In genomic region chr3:16395229-16395628, GRCh38 we compare ENCODE assay signal across 22 cellular contexts.
DNase-seq lines count a peak whose midpoint lies in the region; ATAC-seq, FAIRE-seq and TF ChIP-seq lines count a peak whose summit lies in the region.
"Had no signal": no experiment of that assay in that cellular context is flagged by ENCODE, and none has a peak within 500 bp of the region (broad histone marks: within the 10 kb centered on the region; RNA-seq: fewer than 3 reads in every experiment).

No MANE protein-coding gene starts in this region.

- CTCF ChIA-PET in SK-N-SH (lab: Yijun Ruan, JAX) (interaction anchor here (1.2 kb wide), 1 partner anchor 59 kb away, joined by 3 read pairs; no protein-coding TSS in a partner anchor), K562 (lab: Yijun Ruan, JAX; ENCODE audit: low intra/inter-chr PET ratio) (no interaction called here), WTC11 (lab: Charles Lee) (interaction anchor here (1.0 to 1.8 kb wide), 2 partner anchors 29 to 105 kb away, joined by 3 to 6 read pairs; no protein-coding TSS in a partner anchor)
- CTCF ChIA-PET in activated CD4-positive, alpha-beta memory T cell treated with anti-CD3 and anti-CD28 coated beads, Interleukin-2, amount 10 ng/mL, durations not matched to agents 7 days and 5 days (lab: Charles Lee): no interaction called here

- H3K4me3 Mint-ChIP-seq in activated CD4-positive, alpha-beta memory T cell treated with anti-CD3 and anti-CD28 coated beads, Interleukin-2, amount 10 ng/mL, durations not matched to agents 7 days and 5 days: no peak overlapping the region
- H3K4me3 Mint-ChIP-seq in WTC11: no peak overlapping the region
- H3K4me3 Mint-ChIP-seq: B cell; CD8-positive, alpha-beta T cell had no signal

- TF ChIP-seq EP300 in SK-N-SH (IDR thresholded peaks at IDR 0.05; ENCODE audit: borderline replicate concordance in 1 of 2, low read depth in 1 of 2, low read length in 1 of 2) (no peak), K562 (IDR thresholded peaks at IDR 0.05; ENCODE audit: low read length) (no peak)

- H3K4me1 Mint-ChIP-seq in activated CD4-positive, alpha-beta memory T cell treated with anti-CD3 and anti-CD28 coated beads, Interleukin-2, amount 10 ng/mL, durations not matched to agents 7 days and 5 days: peaks cover 8% of the 10 kb centered on the region
- peaks cover 9% of the 10 kb centered on the region for H3K4me1 Mint-ChIP-seq in WTC11

- H3K9me1 ChIP-seq in K562 (ENCODE audit: control insufficient read depth, insufficient read depth, low read length): no peaks in the 10 kb centered on the region

- no peaks in the 10 kb centered on the region; the same call in none of the 2 replicates for H3K79me2 ChIP-seq in SK-N-SH (ENCODE audit: insufficient read depth)
- no peaks in the 10 kb centered on the region for H3K79me2 ChIP-seq in K562 (ENCODE audit: control insufficient read depth, insufficient read depth, low read length)

- no peak for TF ChIP-seq CTCF in SK-N-SH (IDR thresholded peaks at IDR 0.05)
- no peak for TF ChIP-seq CTCF in K562 (IDR thresholded peaks at IDR 0.05 in 2 of 3, conservative IDR thresholded peaks at IDR 0.05 in 1 of 3; ENCODE audit: insufficient read depth in 2 of 3, low read depth in 1 of 3, low read length in 3 of 3)
- TF ChIP-seq CTCF in psoas muscle (IDR thresholded peaks at IDR 0.05): no peak
- TF ChIP-seq CTCF in WTC11 (IDR thresholded peaks at IDR 0.05): no peak

- H3K4me2 ChIP-seq in SK-N-SH: no peak overlapping the region
- H3K4me2 ChIP-seq in K562 (ENCODE audit: insufficient read depth, low read length): no peak overlapping the region
- H3K4me2 ChIP-seq: BLaER1 had no signal

- peaks cover 11% of the 10 kb centered on the region for H3F3A ChIP-seq in SK-N-SH (replicated peaks; ENCODE audit: insufficient read depth)

- WGBS in SK-N-SH (ENCODE audit: low lambda C conversion rate): 58% methylated on average over 3 of the region's 3 CpGs
- WGBS in K562 (ENCODE audit: insufficient coverage, low coverage, missing lambda C conversion rate): 0% methylated on average over 3 of the region's 3 CpGs
- WGBS in psoas muscle, 3 donors: 9 to 43% (median 27%) methylated on average over 3 of the region's 3 CpGs

- no peaks in the 10 kb centered on the region for H3K9me2 ChIP-seq in SK-N-SH

- H3K9ac ChIP-seq in SK-N-SH (no peak overlapping the region), K562 (ENCODE audit: insufficient read depth in 1 of 2, low read depth in 2 of 2, low read length in 2 of 2) (no peak overlapping the region)
- H3K9ac ChIP-seq: BLaER1 had no signal

- intact Hi-C loops in K562 (cut with micrococcal nuclease) (no loop called here), psoas muscle (cut with DNase I) (loop anchor here in 1 of 2 donors (5.0 kb wide), 1 partner anchor 117 kb away; the partner anchor contains the start of gene RFTN1)

- peaks cover 8% of the 10 kb centered on the region for H3K9me3 Mint-ChIP-seq in activated CD4-positive, alpha-beta memory T cell treated with anti-CD3 and anti-CD28 coated beads, Interleukin-2, amount 10 ng/mL, durations not matched to agents 7 days and 5 days
- 0 out of 2 replicates have a peak, but pooled peaks cover 3% of the 10 kb centered on the region for H3K9me3 Mint-ChIP-seq in WTC11
- H3K9me3 Mint-ChIP-seq: CD8-positive, alpha-beta T cell had no signal

- no peaks in the 10 kb centered on the region for H4K20me1 ChIP-seq in SK-N-SH (ENCODE audit: insufficient read depth)
- H4K20me1 ChIP-seq in K562 (replicated peaks; ENCODE audit: control insufficient read depth, insufficient read depth, low read length): no peaks in the 10 kb centered on the region

- H3K4me1 ChIP-seq in SK-N-SH (ENCODE audit: control insufficient read depth in 1 of 2, insufficient read depth in 2 of 2, low read depth in 1 of 2, low read length in 1 of 2) (peaks cover 0 to 28% of the 10 kb centered on the region in 2 experiments; a peak in 3 of 4 replicates), K562 (replicated peaks in 1 of 2; ENCODE audit: control insufficient read depth in 2 of 2, insufficient read depth in 2 of 2, low read length in 2 of 2) (no peaks in the 10 kb centered on the region), psoas muscle (peaks cover 45% of the 10 kb centered on the region)
- H3K4me1 ChIP-seq: Caco-2, HAP-1 had no signal

- POLR2A ChIA-PET in SK-N-SH (lab: Yijun Ruan, JAX) (no interaction called here), K562 (lab: Yijun Ruan, JAX) (interaction anchor here (0.6 to 1.3 kb wide), 3 partner anchors 9 to 18 kb away, joined by 3 to 4 read pairs (median 4); no protein-coding TSS in a partner anchor), WTC11 (lab: Charles Lee) (no interaction called here)
- POLR2A ChIA-PET in activated CD4-positive, alpha-beta memory T cell treated with anti-CD3 and anti-CD28 coated beads, Interleukin-2, amount 10 ng/mL, durations not matched to agents 7 days and 5 days (lab: Charles Lee): no interaction called here

- no peak for DNase-seq in SK-N-SH
- DNase-seq in OCI-M1 (lab: John Stamatoyannopoulos, UW): peak; percentile 68
- no peak for DNase-seq in K562 (ENCODE audit: extremely low read depth in 1 of 4, low spot score in 3 of 4)
- DNase-seq in psoas muscle: no peak
- no peak for DNase-seq in activated CD4-positive, alpha-beta memory T cell treated with anti-CD3 and anti-CD28 coated beads, Interleukin-2, amount 10 ng/mL, durations not matched to agents 7 days and 5 days
- no peak for DNase-seq in WTC11 (ENCODE audit: low spot score)
- DNase-seq: Caco-2; CD4-positive, CD25-positive, alpha-beta regulatory T cell; CD8-positive, alpha-beta T cell; DMS153; DND-41; GOT3 had no signal

- H3K4me3 ChIP-seq in SK-N-SH (ENCODE audit: low read depth in 2 of 2, low read length in 1 of 2) (no peak overlapping the region), K562 (no peak overlapping the region), psoas muscle (no peak overlapping the region)
- H3K4me3 ChIP-seq: BLaER1, HAP-1 had no signal

- no peak for ATAC-seq in SK-N-SH treated with all-trans-retinoic acid at 6 μM for 48 hours
- no peak for ATAC-seq in K562
- peak in 2 of 4 donors; percentile 26 to 34 for ATAC-seq in psoas muscle
- ATAC-seq in GM18909 (IDR thresholded peaks at IDR 0.05; ENCODE audit: poor library complexity, unreplicated experiment): no peak
- ATAC-seq in WTC11: no peak
- ATAC-seq: CD8-positive, alpha-beta T cell had no signal

- H3K27me3 ChIP-seq in SK-N-SH (ENCODE audit: insufficient read depth) (no peaks in the 10 kb centered on the region), K562 (ENCODE audit: control insufficient read depth in 2 of 2, insufficient read depth in 2 of 2, low read length in 2 of 2) (peaks cover 4 to 16% of the 10 kb centered on the region in 2 experiments; a peak in 3 of 5 replicates), psoas muscle (ENCODE audit: insufficient read depth in 3 of 3, low read length in 2 of 3) (no peaks in the 10 kb centered on the region)
- H3K27me3 ChIP-seq: BLaER1 had no signal

- H3K36me3 ChIP-seq in SK-N-SH (replicated peaks in 1 of 2; ENCODE audit: control insufficient read depth in 1 of 2, insufficient read depth in 2 of 2, low read length in 1 of 2) (peaks cover 0 to 6% of the 10 kb centered on the region in 2 experiments), K562 (ENCODE audit: control insufficient read depth, insufficient read depth, low read length) (no peaks in the 10 kb centered on the region), psoas muscle (ENCODE audit: insufficient read depth in 1 of 2, low read depth in 1 of 2) (no peaks in the 10 kb centered on the region)
- H3K36me3 ChIP-seq: HAP-1 had no signal

- no peak for TF ChIP-seq POLR2A in K562 (conservative IDR thresholded peaks at IDR 0.05)

- TF ChIP-seq RAD21 in SK-N-SH (IDR thresholded peaks at IDR 0.05; ENCODE audit: low read length) (no peak), K562 (CRISPR knock-in tag; conservative IDR thresholded peaks at IDR 0.05 in 1 of 2, IDR thresholded peaks at IDR 0.05 in 1 of 2) (no peak)

- no peak for FAIRE-seq in K562 (lab: Jason Lieb, UNC)
- FAIRE-seq: A204.1, G401.6, H54 had no signal

- no peak overlapping the region for H3K27ac Mint-ChIP-seq in activated CD4-positive, alpha-beta memory T cell treated with anti-CD3 and anti-CD28 coated beads, Interleukin-2, amount 10 ng/mL, durations not matched to agents 7 days and 5 days
- H3K27ac Mint-ChIP-seq in WTC11: no peak overlapping the region
- H3K27ac Mint-ChIP-seq: B cell; CD8-positive, alpha-beta T cell had no signal

- H3K36me3 Mint-ChIP-seq in activated CD4-positive, alpha-beta memory T cell treated with anti-CD3 and anti-CD28 coated beads, Interleukin-2, amount 10 ng/mL, durations not matched to agents 7 days and 5 days (ENCODE audit: low read depth): peaks cover 46% of the 10 kb centered on the region
- no peaks in the 10 kb centered on the region for H3K36me3 Mint-ChIP-seq in WTC11

- no TSS peak for BruUV-seq in K562 (replicated peaks; lab: Mats Ljungman, UMichigan)

- H3K27ac ChIP-seq in SK-N-SH (ENCODE audit: low read depth in 2 of 2, low read length in 1 of 2) (no peak overlapping the region), K562 (ENCODE audit: extremely low read depth, low read depth, low read length) (no peak overlapping the region), psoas muscle (peak overlapping the region; percentile 62)
- H3K27ac ChIP-seq: 22Rv1, BLaER1, C4-2B had no signal

- in situ Hi-C loops in K562 (cut with MboI): no loop called here

- H2AFZ ChIP-seq in SK-N-SH (ENCODE audit: low read depth): no peak overlapping the region
- H2AFZ ChIP-seq in K562 (ENCODE audit: low read depth, low read length): no peak overlapping the region

- no peaks in the 10 kb centered on the region for H3K27me3 Mint-ChIP-seq in activated CD4-positive, alpha-beta memory T cell treated with anti-CD3 and anti-CD28 coated beads, Interleukin-2, amount 10 ng/mL, durations not matched to agents 7 days and 5 days
- no peaks in the 10 kb centered on the region; the same call in 1 of the 2 replicates for H3K27me3 Mint-ChIP-seq in WTC11 (ENCODE audit: low read depth)
- H3K27me3 Mint-ChIP-seq: B cell; CD4-positive, CD25-positive, alpha-beta regulatory T cell had no signal

- H3K9me3 ChIP-seq in SK-N-SH: no peaks in the 10 kb centered on the region
- no peaks in the 10 kb centered on the region for H3K9me3 ChIP-seq in K562 (replicated peaks; ENCODE audit: control insufficient read depth, insufficient read depth, low read depth, low read length)
- no peaks in the 10 kb centered on the region for H3K9me3 ChIP-seq in psoas muscle
- H3K9me3 ChIP-seq: BLaER1, Caco-2, HAP-1 had no signal

TF ChIP-seq in SK-N-SH, 30 proteins besides CTCF, POLR2A, EP300 and RAD21 (continues in another document):
- TF ChIP-seq CHD2 (IDR thresholded peaks at IDR 0.05; ENCODE audit: low read length, partially characterized antibody): no peak

TF ChIP-seq in SK-N-SH treated with all-trans-retinoic acid at 6 μM for 48 hours, 23 proteins besides CTCF, POLR2A, EP300 and RAD21:
- TF ChIP-seq SNAI2 (CRISPR knock-in tag; IDR thresholded peaks at IDR 0.05) (no peak), ZNF565 (CRISPR knock-in tag; conservative IDR thresholded peaks at IDR 0.05; ENCODE audit: low read depth) (no peak)

TF ChIP-seq in K562, 482 proteins besides CTCF, POLR2A, EP300 and RAD21 (continues in another document):
- 0 out of 2 replicates have a peak, but pooled peaks have one; percentile 9 for TF ChIP-seq CBFA2T3 (IDR thresholded peaks at IDR 0.05)

Comparison
In these comparisons a context has a peak if more than half of its experiments do, and no peak if none do; other contexts are left out.
1. CTCF ChIA-PET loops: an anchor here in SK-N-SH (1.2 kb wide) and WTC11 (1.0 to 1.8 kb wide); none called in K562 and activated CD4-positive, alpha-beta memory T cell treated with anti-CD3 and anti-CD28 coated beads, Interleukin-2, amount 10 ng/mL, durations not matched to agents 7 days and 5 days.